2 cellular contexts compared by ENCODE assay signal in the genomic region with DNA sequence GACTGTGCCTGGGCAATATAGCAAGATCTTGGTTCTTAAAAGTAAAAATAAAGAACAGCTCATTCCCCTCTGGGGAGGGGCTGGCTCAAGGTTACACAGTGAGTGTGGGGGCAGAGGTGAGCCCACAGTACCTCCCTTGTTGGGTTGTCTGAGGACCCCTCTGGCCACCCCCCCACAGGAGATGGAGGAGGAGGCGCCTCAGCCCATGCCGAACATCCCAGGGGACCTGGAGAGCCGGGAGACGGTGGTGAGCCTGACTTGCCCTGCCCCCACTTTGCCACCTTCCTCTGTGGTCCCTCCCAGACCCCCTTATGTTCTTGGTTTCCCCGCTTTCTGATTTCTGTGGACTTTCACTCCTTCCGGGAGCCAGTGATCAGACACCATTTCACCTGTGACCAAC.
TF ChIP-seq lines count a peak whose summit lies in the region.

No MANE protein-coding gene starts in this region.

TF ChIP-seq in WTC11, 78 proteins besides CTCF, POLR2A, EP300 and RAD21:
- no peak for TF ChIP-seq CREB1 (CRISPR knock-in tag; IDR thresholded peaks at IDR 0.05)
- no peak for TF ChIP-seq MXD4 (CRISPR knock-in tag; IDR thresholded peaks at IDR 0.05; ENCODE audit: borderline replicate concordance)
- no peak for TF ChIP-seq ZNF232 (CRISPR knock-in tag; IDR thresholded peaks at IDR 0.05)
- TF ChIP-seq ZNF396 (CRISPR knock-in tag; IDR thresholded peaks at IDR 0.05; ENCODE audit: borderline replicate concordance) = no peak
- TF ChIP-seq, protein P1, sequence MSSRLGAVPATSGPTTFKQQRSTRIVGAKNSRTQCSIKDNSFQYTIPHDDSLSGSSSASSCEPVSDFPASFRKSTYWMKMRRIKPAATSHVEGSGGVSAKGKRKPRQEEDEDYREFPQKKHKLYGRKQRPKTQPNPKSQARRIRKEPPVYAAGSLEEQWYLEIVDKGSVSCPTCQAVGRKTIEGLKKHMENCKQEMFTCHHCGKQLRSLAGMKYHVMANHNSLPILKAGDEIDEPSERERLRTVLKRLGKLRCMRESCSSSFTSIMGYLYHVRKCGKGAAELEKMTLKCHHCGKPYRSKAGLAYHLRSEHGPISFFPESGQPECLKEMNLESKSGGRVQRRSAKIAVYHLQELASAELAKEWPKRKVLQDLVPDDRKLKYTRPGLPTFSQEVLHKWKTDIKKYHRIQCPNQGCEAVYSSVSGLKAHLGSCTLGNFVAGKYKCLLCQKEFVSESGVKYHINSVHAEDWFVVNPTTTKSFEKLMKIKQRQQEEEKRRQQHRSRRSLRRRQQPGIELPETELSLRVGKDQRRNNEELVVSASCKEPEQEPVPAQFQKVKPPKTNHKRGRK (CRISPR knock-in tag; IDR thresholded peaks at IDR 0.05; ENCODE audit: borderline replicate concordance) = no peak
- no peak for TF ChIP-seq NFATC4 (CRISPR knock-in tag; IDR thresholded peaks at IDR 0.05)
- no peak for TF ChIP-seq ZBTB21 (CRISPR knock-in tag; IDR thresholded peaks at IDR 0.05; ENCODE audit: borderline replicate concordance)
- TF ChIP-seq ATF1 (CRISPR knock-in tag; IDR thresholded peaks at IDR 0.05) = no peak
- no peak for TF ChIP-seq SOX15 (CRISPR knock-in tag; IDR thresholded peaks at IDR 0.05)
- TF ChIP-seq EMX1 (CRISPR knock-in tag; IDR thresholded peaks at IDR 0.05) = no peak
- TF ChIP-seq RORB (CRISPR knock-in tag; IDR thresholded peaks at IDR 0.05) = no peak
- no peak for TF ChIP-seq ZNF671 (CRISPR knock-in tag; IDR thresholded peaks at IDR 0.05)
- no peak for TF ChIP-seq SMAD4 (CRISPR knock-in tag; IDR thresholded peaks at IDR 0.05)
- TF ChIP-seq, protein P2, sequence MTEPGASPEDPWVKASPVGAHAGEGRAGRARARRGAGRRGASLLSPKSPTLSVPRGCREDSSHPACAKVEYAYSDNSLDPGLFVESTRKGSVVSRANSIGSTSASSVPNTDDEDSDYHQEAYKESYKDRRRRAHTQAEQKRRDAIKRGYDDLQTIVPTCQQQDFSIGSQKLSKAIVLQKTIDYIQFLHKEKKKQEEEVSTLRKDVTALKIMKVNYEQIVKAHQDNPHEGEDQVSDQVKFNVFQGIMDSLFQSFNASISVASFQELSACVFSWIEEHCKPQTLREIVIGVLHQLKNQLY (CRISPR knock-in tag; IDR thresholded peaks at IDR 0.05) = no peak
- TF ChIP-seq SMAD3 (CRISPR knock-in tag; IDR thresholded peaks at IDR 0.05; ENCODE audit: borderline replicate concordance) = no peak
- TF ChIP-seq TCF7 (CRISPR knock-in tag; IDR thresholded peaks at IDR 0.05; ENCODE audit: low read depth) = no peak

TF ChIP-seq in HepG2, 621 proteins besides CTCF, POLR2A, EP300 and RAD21 (continues in another document):
- no peak for TF ChIP-seq CC2D1A (CRISPR knock-in tag; IDR thresholded peaks at IDR 0.05)
- no peak for TF ChIP-seq GABPB1 (CRISPR knock-in tag; IDR thresholded peaks at IDR 0.05)
- TF ChIP-seq, protein P3, sequence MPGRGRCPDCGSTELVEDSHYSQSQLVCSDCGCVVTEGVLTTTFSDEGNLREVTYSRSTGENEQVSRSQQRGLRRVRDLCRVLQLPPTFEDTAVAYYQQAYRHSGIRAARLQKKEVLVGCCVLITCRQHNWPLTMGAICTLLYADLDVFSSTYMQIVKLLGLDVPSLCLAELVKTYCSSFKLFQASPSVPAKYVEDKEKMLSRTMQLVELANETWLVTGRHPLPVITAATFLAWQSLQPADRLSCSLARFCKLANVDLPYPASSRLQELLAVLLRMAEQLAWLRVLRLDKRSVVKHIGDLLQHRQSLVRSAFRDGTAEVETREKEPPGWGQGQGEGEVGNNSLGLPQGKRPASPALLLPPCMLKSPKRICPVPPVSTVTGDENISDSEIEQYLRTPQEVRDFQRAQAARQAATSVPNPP (CRISPR knock-in tag; IDR thresholded peaks at IDR 0.05) = no peak
- TF ChIP-seq SIX1 (CRISPR knock-in tag; IDR thresholded peaks at IDR 0.05; ENCODE audit: borderline replicate concordance) = no peak
- TF ChIP-seq, protein P4, sequence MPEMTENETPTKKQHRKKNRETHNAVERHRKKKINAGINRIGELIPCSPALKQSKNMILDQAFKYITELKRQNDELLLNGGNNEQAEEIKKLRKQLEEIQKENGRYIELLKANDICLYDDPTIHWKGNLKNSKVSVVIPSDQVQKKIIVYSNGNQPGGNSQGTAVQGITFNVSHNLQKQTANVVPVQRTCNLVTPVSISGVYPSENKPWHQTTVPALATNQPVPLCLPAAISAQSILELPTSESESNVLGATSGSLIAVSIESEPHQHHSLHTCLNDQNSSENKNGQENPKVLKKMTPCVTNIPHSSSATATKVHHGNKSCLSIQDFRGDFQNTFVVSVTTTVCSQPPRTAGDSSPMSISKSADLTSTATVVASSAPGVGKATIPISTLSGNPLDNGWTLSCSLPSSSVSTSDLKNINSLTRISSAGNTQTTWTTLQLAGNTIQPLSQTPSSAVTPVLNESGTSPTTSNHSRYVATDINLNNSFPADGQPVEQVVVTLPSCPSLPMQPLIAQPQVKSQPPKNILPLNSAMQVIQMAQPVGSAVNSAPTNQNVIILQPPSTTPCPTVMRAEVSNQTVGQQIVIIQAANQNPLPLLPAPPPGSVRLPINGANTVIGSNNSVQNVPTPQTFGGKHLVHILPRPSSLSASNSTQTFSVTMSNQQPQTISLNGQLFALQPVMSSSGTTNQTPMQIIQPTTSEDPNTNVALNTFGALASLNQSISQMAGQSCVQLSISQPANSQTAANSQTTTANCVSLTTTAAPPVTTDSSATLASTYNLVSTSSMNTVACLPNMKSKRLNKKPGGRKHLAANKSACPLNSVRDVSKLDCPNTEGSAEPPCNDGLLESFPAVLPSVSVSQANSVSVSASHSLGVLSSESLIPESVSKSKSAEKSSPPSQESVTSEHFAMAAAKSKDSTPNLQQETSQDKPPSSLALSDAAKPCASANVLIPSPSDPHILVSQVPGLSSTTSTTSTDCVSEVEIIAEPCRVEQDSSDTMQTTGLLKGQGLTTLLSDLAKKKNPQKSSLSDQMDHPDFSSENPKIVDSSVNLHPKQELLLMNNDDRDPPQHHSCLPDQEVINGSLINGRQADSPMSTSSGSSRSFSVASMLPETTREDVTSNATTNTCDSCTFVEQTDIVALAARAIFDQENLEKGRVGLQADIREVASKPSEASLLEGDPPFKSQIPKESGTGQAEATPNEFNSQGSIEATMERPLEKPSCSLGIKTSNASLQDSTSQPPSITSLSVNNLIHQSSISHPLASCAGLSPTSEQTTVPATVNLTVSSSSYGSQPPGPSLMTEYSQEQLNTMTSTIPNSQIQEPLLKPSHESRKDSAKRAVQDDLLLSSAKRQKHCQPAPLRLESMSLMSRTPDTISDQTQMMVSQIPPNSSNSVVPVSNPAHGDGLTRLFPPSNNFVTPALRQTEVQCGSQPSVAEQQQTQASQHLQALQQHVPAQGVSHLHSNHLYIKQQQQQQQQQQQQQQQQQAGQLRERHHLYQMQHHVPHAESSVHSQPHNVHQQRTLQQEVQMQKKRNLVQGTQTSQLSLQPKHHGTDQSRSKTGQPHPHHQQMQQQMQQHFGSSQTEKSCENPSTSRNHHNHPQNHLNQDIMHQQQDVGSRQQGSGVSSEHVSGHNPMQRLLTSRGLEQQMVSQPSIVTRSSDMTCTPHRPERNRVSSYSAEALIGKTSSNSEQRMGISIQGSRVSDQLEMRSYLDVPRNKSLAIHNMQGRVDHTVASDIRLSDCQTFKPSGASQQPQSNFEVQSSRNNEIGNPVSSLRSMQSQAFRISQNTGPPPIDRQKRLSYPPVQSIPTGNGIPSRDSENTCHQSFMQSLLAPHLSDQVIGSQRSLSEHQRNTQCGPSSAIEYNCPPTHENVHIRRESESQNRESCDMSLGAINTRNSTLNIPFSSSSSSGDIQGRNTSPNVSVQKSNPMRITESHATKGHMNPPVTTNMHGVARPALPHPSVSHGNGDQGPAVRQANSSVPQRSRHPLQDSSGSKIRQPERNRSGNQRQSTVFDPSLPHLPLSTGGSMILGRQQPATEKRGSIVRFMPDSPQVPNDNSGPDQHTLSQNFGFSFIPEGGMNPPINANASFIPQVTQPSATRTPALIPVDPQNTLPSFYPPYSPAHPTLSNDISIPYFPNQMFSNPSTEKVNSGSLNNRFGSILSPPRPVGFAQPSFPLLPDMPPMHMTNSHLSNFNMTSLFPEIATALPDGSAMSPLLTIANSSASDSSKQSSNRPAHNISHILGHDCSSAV (CRISPR knock-in tag; IDR thresholded peaks at IDR 0.05; ENCODE audit: borderline replicate concordance) = no peak
- no peak for TF ChIP-seq TGIF2 (CRISPR knock-in tag; IDR thresholded peaks at IDR 0.05)
- TF ChIP-seq NPAS2 (CRISPR knock-in tag; IDR thresholded peaks at IDR 0.05; ENCODE audit: borderline replicate concordance) = no peak
- no peak for TF ChIP-seq PPARG (CRISPR knock-in tag; conservative IDR thresholded peaks at IDR 0.05)
- no peak for TF ChIP-seq HOXA9 (CRISPR knock-in tag; IDR thresholded peaks at IDR 0.05; ENCODE audit: borderline replicate concordance)
- TF ChIP-seq, protein P5, sequence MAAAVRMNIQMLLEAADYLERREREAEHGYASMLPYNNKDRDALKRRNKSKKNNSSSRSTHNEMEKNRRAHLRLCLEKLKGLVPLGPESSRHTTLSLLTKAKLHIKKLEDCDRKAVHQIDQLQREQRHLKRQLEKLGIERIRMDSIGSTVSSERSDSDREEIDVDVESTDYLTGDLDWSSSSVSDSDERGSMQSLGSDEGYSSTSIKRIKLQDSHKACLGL (CRISPR knock-in tag; IDR thresholded peaks at IDR 0.05) = no peak
- TF ChIP-seq, protein P6, sequence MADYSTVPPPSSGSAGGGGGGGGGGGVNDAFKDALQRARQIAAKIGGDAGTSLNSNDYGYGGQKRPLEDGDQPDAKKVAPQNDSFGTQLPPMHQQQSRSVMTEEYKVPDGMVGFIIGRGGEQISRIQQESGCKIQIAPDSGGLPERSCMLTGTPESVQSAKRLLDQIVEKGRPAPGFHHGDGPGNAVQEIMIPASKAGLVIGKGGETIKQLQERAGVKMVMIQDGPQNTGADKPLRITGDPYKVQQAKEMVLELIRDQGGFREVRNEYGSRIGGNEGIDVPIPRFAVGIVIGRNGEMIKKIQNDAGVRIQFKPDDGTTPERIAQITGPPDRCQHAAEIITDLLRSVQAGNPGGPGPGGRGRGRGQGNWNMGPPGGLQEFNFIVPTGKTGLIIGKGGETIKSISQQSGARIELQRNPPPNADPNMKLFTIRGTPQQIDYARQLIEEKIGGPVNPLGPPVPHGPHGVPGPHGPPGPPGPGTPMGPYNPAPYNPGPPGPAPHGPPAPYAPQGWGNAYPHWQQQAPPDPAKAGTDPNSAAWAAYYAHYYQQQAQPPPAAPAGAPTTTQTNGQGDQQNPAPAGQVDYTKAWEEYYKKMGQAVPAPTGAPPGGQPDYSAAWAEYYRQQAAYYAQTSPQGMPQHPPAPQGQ (CRISPR knock-in tag; IDR thresholded peaks at IDR 0.05; ENCODE audit: borderline replicate concordance) = no peak
- TF ChIP-seq ZNF446 (CRISPR knock-in tag; IDR thresholded peaks at IDR 0.05) = no peak
- TF ChIP-seq ZNF891 (CRISPR knock-in tag; IDR thresholded peaks at IDR 0.05) = no peak
- TF ChIP-seq, protein P7, sequence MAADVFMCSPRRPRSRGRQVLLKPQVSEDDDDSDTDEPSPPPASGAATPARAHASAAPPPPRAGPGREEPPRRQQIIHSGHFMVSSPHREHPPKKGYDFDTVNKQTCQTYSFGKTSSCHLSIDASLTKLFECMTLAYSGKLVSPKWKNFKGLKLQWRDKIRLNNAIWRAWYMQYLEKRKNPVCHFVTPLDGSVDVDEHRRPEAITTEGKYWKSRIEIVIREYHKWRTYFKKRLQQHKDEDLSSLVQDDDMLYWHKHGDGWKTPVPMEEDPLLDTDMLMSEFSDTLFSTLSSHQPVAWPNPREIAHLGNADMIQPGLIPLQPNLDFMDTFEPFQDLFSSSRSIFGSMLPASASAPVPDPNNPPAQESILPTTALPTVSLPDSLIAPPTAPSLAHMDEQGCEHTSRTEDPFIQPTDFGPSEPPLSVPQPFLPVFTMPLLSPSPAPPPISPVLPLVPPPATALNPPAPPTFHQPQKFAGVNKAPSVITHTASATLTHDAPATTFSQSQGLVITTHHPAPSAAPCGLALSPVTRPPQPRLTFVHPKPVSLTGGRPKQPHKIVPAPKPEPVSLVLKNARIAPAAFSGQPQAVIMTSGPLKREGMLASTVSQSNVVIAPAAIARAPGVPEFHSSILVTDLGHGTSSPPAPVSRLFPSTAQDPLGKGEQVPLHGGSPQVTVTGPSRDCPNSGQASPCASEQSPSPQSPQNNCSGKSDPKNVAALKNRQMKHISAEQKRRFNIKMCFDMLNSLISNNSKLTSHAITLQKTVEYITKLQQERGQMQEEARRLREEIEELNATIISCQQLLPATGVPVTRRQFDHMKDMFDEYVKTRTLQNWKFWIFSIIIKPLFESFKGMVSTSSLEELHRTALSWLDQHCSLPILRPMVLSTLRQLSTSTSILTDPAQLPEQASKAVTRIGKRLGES (CRISPR knock-in tag; IDR thresholded peaks at IDR 0.05; ENCODE audit: borderline replicate concordance) = no peak
- no peak for TF ChIP-seq ZNF839 (CRISPR knock-in tag; IDR thresholded peaks at IDR 0.05; ENCODE audit: borderline replicate concordance)
